In the genomic region with DNA sequence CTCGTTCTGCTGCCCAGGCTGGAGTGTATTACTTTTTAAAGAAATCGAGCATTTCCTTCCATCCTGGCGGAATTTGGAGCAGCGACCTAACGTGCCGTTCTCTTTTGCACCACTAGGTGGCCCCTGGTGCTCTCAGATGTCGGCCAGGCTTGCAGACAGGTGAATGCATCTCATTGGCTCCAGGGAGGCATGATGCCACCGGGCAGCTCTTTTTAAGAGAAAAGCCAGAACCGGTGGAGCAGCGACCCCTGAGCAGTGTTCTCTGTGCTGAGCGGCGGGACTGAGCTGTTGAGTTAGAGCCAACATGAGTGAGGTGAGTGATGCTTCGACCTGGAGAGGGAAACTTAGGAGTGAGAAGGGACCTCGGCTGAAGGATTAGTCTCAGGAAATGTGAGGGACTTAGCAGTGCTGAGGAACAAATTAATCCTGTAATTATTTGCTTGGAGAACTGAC, we compare ENCODE assay signal across 7 cellular contexts. TPM values are rescaled to one million over a fixed set of nuclear protein-coding genes. Genes with fewer than 3 reads are reported as not detected.
DNase-seq lines count a peak whose midpoint lies in the region; ATAC-seq and TF ChIP-seq lines count a peak whose summit lies in the region.

A gene (plus strand): TSS at position 241 of the 453 bp plus-strand sequence. CDS start 64 bp downstream, at position 305.

- peak; percentile 67 for TF ChIP-seq CTCF in GM10266 (IDR thresholded peaks at IDR 0.05; ENCODE audit: control insufficient read depth, insufficient read depth, low read depth, missing control alignments)
- peak; percentile 82 for TF ChIP-seq CTCF in LNCAP (IDR thresholded peaks at IDR 0.05)
- TF ChIP-seq CTCF in RWPE2 (IDR thresholded peaks at IDR 0.05; ENCODE audit: poor library complexity, severe bottlenecking): peak; percentile 87
- TF ChIP-seq CTCF in coronary artery (IDR thresholded peaks at IDR 0.05): peak; percentile 61
- peak; percentile 76 for TF ChIP-seq CTCF in lower lobe of right lung (IDR thresholded peaks at IDR 0.05)

- no peak within 1 kb of the TSS for H3K4me3 ChIP-seq in RWPE2 (ENCODE audit: severe bottlenecking)
- no peak within 1 kb of the TSS for H3K4me3 ChIP-seq in coronary artery
- H3K4me3 ChIP-seq in lower lobe of right lung: no peak within 1 kb of the TSS

- ATAC-seq in RWPE2 (ENCODE audit: low read depth) (peak; percentile 65), lower lobe of right lung (peak; percentile 63 to 67)
- no peak for ATAC-seq in stimulated activated naive CD8-positive, alpha-beta T cell treated with anti-CD3 and anti-CD28 coated beads, Interleukin-15, Interleukin-2, amounts not matched to agents 100 U/mL and 50 U/mL, for 24 hours

- H3K36me3 ChIP-seq in RWPE2 (ENCODE audit: low read depth): no peaks in the 10 kb centered on the region
- H3K36me3 ChIP-seq in lower lobe of right lung: no peaks in the 10 kb centered on the region

- H3K27ac ChIP-seq in RWPE2 (ENCODE audit: poor library complexity, severe bottlenecking): no peak within 1 kb of the TSS
- no peak within 1 kb of the TSS for H3K27ac ChIP-seq in coronary artery
- H3K27ac ChIP-seq in lower lobe of right lung: no peak within 1 kb of the TSS

- H3K27me3 ChIP-seq in RWPE2 (ENCODE audit: insufficient read depth, poor library complexity, severe bottlenecking) (peaks cover 18% of the 10 kb centered on the region), lower lobe of right lung (ENCODE audit: low read depth) (no peaks in the 10 kb centered on the region)

- no peaks in the 10 kb centered on the region for H3K4me1 ChIP-seq in RWPE2 (ENCODE audit: insufficient read depth, poor library complexity, severe bottlenecking)
- H3K4me1 ChIP-seq in lower lobe of right lung: peaks cover 5% of the 10 kb centered on the region

- intact Hi-C loops in lower lobe of right lung (cut with DNase I): no loop called here

- H3K9me3 ChIP-seq in RWPE2 (ENCODE audit: severe bottlenecking) (no peaks in the 10 kb centered on the region), lower lobe of right lung (no peaks in the 10 kb centered on the region)

- no peak for DNase-seq in GM10266 (ENCODE audit: extremely low spot score)
- DNase-seq in RWPE2 (ENCODE audit: low spot score): no peak
- no peak for DNase-seq in coronary artery (ENCODE audit: low spot score)
- peak; percentile 59 for DNase-seq in lower lobe of right lung
- DNase-seq in stimulated activated naive CD8-positive, alpha-beta T cell treated with anti-CD3 and anti-CD28 coated beads, Interleukin-15, Interleukin-2, amounts not matched to agents 100 U/mL and 50 U/mL, for 24 hours: peak; percentile 53
- DNase-seq in DMS153 (lab: John Stamatoyannopoulos, UW): no peak

RNA-seq across cellular contexts. Expression of the gene that starts here (rescaled TPM):
- total RNA-seq in lower lobe of right lung: 0.95 TPM

Comparison
In these comparisons a context has a peak if more than half of its experiments do, and no peak if none do; other contexts are left out.
1. Peak in DNase-seq and ATAC-seq in lower lobe of right lung; RNA of the gene not detected or under 1 TPM.